Comparison of ENCODE assay signal across 14 cellular contexts in the genomic region with DNA sequence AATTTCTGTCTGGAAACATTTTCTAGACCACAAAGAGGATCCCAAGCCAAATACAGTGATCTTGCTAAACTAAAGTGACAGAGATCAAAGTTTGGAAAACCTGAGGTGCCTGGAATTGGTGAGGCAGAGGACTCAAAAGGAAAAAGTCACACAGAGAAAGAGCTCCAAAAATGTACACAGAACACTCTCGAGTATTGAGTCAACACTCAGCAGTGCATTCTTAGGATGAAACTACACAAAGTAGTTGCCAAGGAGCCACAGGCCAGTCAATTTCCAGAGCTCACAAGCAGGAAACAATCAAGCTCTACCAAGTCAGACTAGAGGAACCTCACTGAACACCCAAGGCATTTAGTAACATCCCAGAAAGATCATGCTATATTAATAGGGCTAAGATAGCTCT.
A peak's percentile ranks its signal among the peaks of the same experiment; 100 is the strongest.
DNase-seq lines count a peak whose midpoint lies in the region; ATAC-seq lines count a peak whose summit lies in the region.
"Had no signal": no experiment of that assay in that cellular context is flagged by ENCODE, and none has a peak within 500 bp of the region (broad histone marks: within the 10 kb centered on the region; RNA-seq: fewer than 3 reads in every experiment).

No MANE protein-coding gene starts in this region.

- peaks cover 37% of the 10 kb centered on the region for H3K36me3 Mint-ChIP-seq in T-helper 2 cell treated with Interferon-gamma antibody and Interleukin-4, amounts not matched to agents 5 μg/mL and 100 μg/mL, for 36 hours (ENCODE audit: low read depth)

- H3K4me3 Mint-ChIP-seq in T-helper 2 cell treated with Interferon-gamma antibody and Interleukin-4, amounts not matched to agents 5 μg/mL and 100 μg/mL, for 36 hours: no peak overlapping the region
- H3K4me3 Mint-ChIP-seq in stimulated activated naive CD8-positive, alpha-beta T cell treated with anti-CD3 and anti-CD28 coated beads, Interleukin-15, amount 100 ng/mL, for 72 hours: no peak overlapping the region
- H3K4me3 Mint-ChIP-seq: CD4-positive, alpha-beta T cell; central memory CD8-positive, alpha-beta T cell; naive thymus-derived CD8-positive, alpha-beta T cell had no signal

- peaks cover 26% of the 10 kb centered on the region for H3K4me1 Mint-ChIP-seq in T-helper 2 cell treated with Interferon-gamma antibody and Interleukin-4, amounts not matched to agents 5 μg/mL and 100 μg/mL, for 36 hours (ENCODE audit: low read depth)
- H3K4me1 Mint-ChIP-seq in stimulated activated naive CD8-positive, alpha-beta T cell treated with anti-CD3 and anti-CD28 coated beads, Interleukin-15, amount 100 ng/mL, for 72 hours: peaks cover 49% of the 10 kb centered on the region

- no peaks in the 10 kb centered on the region for H3K9me3 Mint-ChIP-seq in T-helper 2 cell treated with Interferon-gamma antibody and Interleukin-4, amounts not matched to agents 5 μg/mL and 100 μg/mL, for 36 hours
- peaks cover 0 to 6% of the 10 kb centered on the region in 2 donors for H3K9me3 Mint-ChIP-seq in stimulated activated naive CD8-positive, alpha-beta T cell treated with anti-CD3 and anti-CD28 coated beads, Interleukin-15, amount 100 ng/mL, for 72 hours
- H3K9me3 Mint-ChIP-seq: CD4-positive, alpha-beta T cell; central memory CD8-positive, alpha-beta T cell; IgD-negative memory B cell; naive thymus-derived CD8-positive, alpha-beta T cell had no signal

- DNase-seq in stimulated activated CD4-positive, alpha-beta T cell treated with anti-CD3 and anti-CD28 coated beads, Interleukin-12 subunit alpha, Interleukin-12 subunit beta, amount 100 ng/mL, for 48 hours (ENCODE audit: low read depth in 2 of 3, low spot score in 1 of 3): peak; percentile 12 to 28 (median 24)
- DNase-seq in stimulated activated CD4-positive, alpha-beta T cell treated with anti-CD3 and anti-CD28 coated beads, Interleukin-4, amount 100 ng/mL, for 1 hour: no peak
- DNase-seq in T-helper 2 cell treated with Interferon-gamma antibody and Interleukin-4, amounts not matched to agents 5 μg/mL and 100 μg/mL, for 36 hours (ENCODE audit: low spot score): peak; percentile 46
- peak; percentile 92 for DNase-seq in fibroblast of gingiva (ENCODE audit: low read depth)
- peak in 1 of 2 donors; percentile 41 for DNase-seq in stimulated activated naive CD8-positive, alpha-beta T cell treated with anti-CD3 and anti-CD28 coated beads, Interleukin-15, amount 100 ng/mL, for 72 hours
- DNase-seq in medulla oblongata (ENCODE audit: extremely low spot score): no peak
- no peak for DNase-seq in HK-2 (ENCODE audit: unreplicated experiment)
- DNase-seq in NCI-H82 treated with DMSO at 0.1 percent for 48 hours (lab: John Stamatoyannopoulos, UW; ENCODE audit: unreplicated experiment): no peak
- DNase-seq: CD4-positive, alpha-beta T cell; foreskin melanocyte; naive thymus-derived CD8-positive, alpha-beta T cell; small intestine had no signal

- H3K27ac Mint-ChIP-seq in T-helper 2 cell treated with Interferon-gamma antibody and Interleukin-4, amounts not matched to agents 5 μg/mL and 100 μg/mL, for 36 hours: no peak overlapping the region
- H3K27ac Mint-ChIP-seq in stimulated activated naive CD8-positive, alpha-beta T cell treated with anti-CD3 and anti-CD28 coated beads, Interleukin-15, amount 100 ng/mL, for 72 hours: peak overlapping the region in 1 of 2 donors; percentile 64
- H3K27ac Mint-ChIP-seq: CD4-positive, alpha-beta T cell; IgD-negative memory B cell; naive thymus-derived CD8-positive, alpha-beta T cell had no signal

- H3K27me3 Mint-ChIP-seq in T-helper 2 cell treated with Interferon-gamma antibody and Interleukin-4, amounts not matched to agents 5 μg/mL and 100 μg/mL, for 36 hours (ENCODE audit: low read depth): no peaks in the 10 kb centered on the region
- no peaks in the 10 kb centered on the region for H3K27me3 Mint-ChIP-seq in stimulated activated naive CD8-positive, alpha-beta T cell treated with anti-CD3 and anti-CD28 coated beads, Interleukin-15, amount 100 ng/mL, for 72 hours
- H3K27me3 Mint-ChIP-seq: CD4-positive, alpha-beta T cell; central memory CD8-positive, alpha-beta T cell; IgD-negative memory B cell; naive thymus-derived CD8-positive, alpha-beta T cell had no signal

- ATAC-seq in stimulated activated naive CD8-positive, alpha-beta T cell treated with anti-CD3 and anti-CD28 coated beads, Interleukin-15, amount 100 ng/mL, for 72 hours: peak; percentile 75
- ATAC-seq: naive thymus-derived CD8-positive, alpha-beta T cell had no signal

Comparison
In these comparisons a context has a peak if more than half of its experiments do, and no peak if none do; other contexts are left out.
1. DNase-seq: peak in stimulated activated CD4-positive, alpha-beta T cell treated with anti-CD3 and anti-CD28 coated beads, Interleukin-12 subunit alpha, Interleukin-12 subunit beta, amount 100 ng/mL, for 48 hours (3 of 3), T-helper 2 cell treated with Interferon-gamma antibody and Interleukin-4, amounts not matched to agents 5 μg/mL and 100 μg/mL, for 36 hours (single experiment) and fibroblast of gingiva (single experiment); none in stimulated activated CD4-positive, alpha-beta T cell treated with anti-CD3 and anti-CD28 coated beads, Interleukin-4, amount 100 ng/mL, for 1 hour (single experiment), medulla oblongata (single experiment), HK-2 (single experiment) and NCI-H82 treated with DMSO at 0.1 percent for 48 hours (single experiment).